In genomic region chr18:44079602-44080001, GRCh38 we compare ENCODE assay signal across 20 cellular contexts.
DNase-seq lines count a peak whose midpoint lies in the region; ATAC-seq and TF ChIP-seq lines count a peak whose summit lies in the region.
"Had no signal": no experiment of that assay in that cellular context is flagged by ENCODE, and none has a peak within 500 bp of the region (broad histone marks: within the 10 kb centered on the region; RNA-seq: fewer than 3 reads in every experiment).

No MANE protein-coding gene starts in this region.

- H3K9me3 ChIP-seq in A673 (ENCODE audit: low read depth, low read length, poor library complexity, severe bottlenecking), result no peaks in the 10 kb centered on the region
- no peaks in the 10 kb centered on the region for H3K9me3 ChIP-seq in uterus
- H3K9me3 ChIP-seq: esophagus squamous epithelium, neutrophil, upper lobe of right lung had no signal

- H3K36me3 ChIP-seq in A673 (ENCODE audit: insufficient read depth, low read length, poor library complexity, severe bottlenecking) (no peaks in the 10 kb centered on the region), uterus (no peaks in the 10 kb centered on the region)
- H3K36me3 ChIP-seq: esophagus squamous epithelium, neutrophil, upper lobe of right lung had no signal

- DNase-seq in A673 (ENCODE audit: low spot score) (peak; percentile 6), HT1080 (ENCODE audit: low read depth) (peak; percentile 91), astrocyte of the spinal cord (ENCODE audit: low read depth, low spot score) (peak; percentile 85), glomerular visceral epithelial cell (ENCODE audit: extremely low spot score) (peak; percentile 39), pons (ENCODE audit: low spot score) (no peak), uterus (no peak)
- no peak for DNase-seq in activated CD4-positive, CD25-positive, alpha-beta regulatory T cell (lab: John Stamatoyannopoulos, UW)
- DNase-seq: activated CD4-positive, alpha-beta T cell treated with anti-CD3 and anti-CD28 coated beads for 4 hours; AML-193; DMS79 treated with DMSO at 0.1 percent for 48 hours; esophagus squamous epithelium; HCEC 1CT; left cardiac atrium; NCI-H146; NCI-H526 treated with DMSO at 0.1 percent for 48 hours; stimulated activated CD4-positive, alpha-beta T cell treated with anti-CD3 and anti-CD28 coated beads, Interleukin-15, amount 100 ng/mL, for 24 hours; stimulated activated CD8-positive, alpha-beta memory T cell treated with anti-CD3 and anti-CD28 coated beads, Interleukin-4, amount 100 ng/mL, for 48 hours; upper lobe of right lung had no signal

- BruUV-seq in A673 (replicated peaks; lab: Mats Ljungman, UMichigan), result no TSS peak

- TF ChIP-seq CTCF in A673 (conservative IDR thresholded peaks at IDR 0.05; ENCODE audit: low read depth, low read length) (no peak), astrocyte of the spinal cord (IDR thresholded peaks at IDR 0.05; ENCODE audit: low read depth, low read length) (no peak), uterus (IDR thresholded peaks at IDR 0.05) (no peak)

- H3K27me3 ChIP-seq in A673 (replicated peaks; ENCODE audit: insufficient read depth, low read depth, low read length, poor library complexity) (no peaks in the 10 kb centered on the region), uterus (no peaks in the 10 kb centered on the region)
- H3K27me3 ChIP-seq: esophagus squamous epithelium, neutrophil, upper lobe of right lung had no signal

- no peak overlapping the region for H3K4me3 ChIP-seq in A673 (ENCODE audit: low read depth, low read length, poor library complexity, severe bottlenecking)
- H3K4me3 ChIP-seq in astrocyte of the spinal cord (ENCODE audit: low read depth, low read length), result no peak overlapping the region
- H3K4me3 ChIP-seq in uterus, result no peak overlapping the region
- H3K4me3 ChIP-seq: esophagus squamous epithelium, upper lobe of right lung had no signal

- POLR2A ChIA-PET in A673 (lab: Charles Lee; ENCODE audit: low non-redundant PET), result interaction anchor here (0.7 kb wide), 1 partner anchor 290 kb away, joined by 4 read pairs; no protein-coding TSS in a partner anchor

- H3K4me1 ChIP-seq in A673 (ENCODE audit: insufficient read depth, low read length, poor library complexity, severe bottlenecking) (no peaks in the 10 kb centered on the region), uterus (no peaks in the 10 kb centered on the region)
- H3K4me1 ChIP-seq: esophagus squamous epithelium, upper lobe of right lung had no signal

- TF ChIP-seq POLR2A in uterus (IDR thresholded peaks at IDR 0.05), result no peak

- in situ Hi-C loops in astrocyte of the spinal cord (cut with HindIII; ENCODE audit: low sequenced_read_pairs), result no loop called here

- intact Hi-C loops in A673 (cut with micrococcal nuclease; ENCODE audit: unreplicated experiment) (loop anchor here (10.0 kb wide), 1 partner anchor 455 kb away; no protein-coding TSS in a partner anchor), uterus (cut with DNase I; ENCODE audit: low total_unique reads) (no loop called here)

- CTCF ChIA-PET in A673 (lab: Charles Lee), result no interaction called here

- ATAC-seq in GM21528 (IDR thresholded peaks at IDR 0.05; ENCODE audit: low FRiP score, unreplicated experiment), result no peak
- ATAC-seq: upper lobe of right lung had no signal

- H3K27ac ChIP-seq in A673 (ENCODE audit: low read depth, low read length, poor library complexity, severe bottlenecking) (no peak overlapping the region), uterus (no peak overlapping the region)
- H3K27ac ChIP-seq: esophagus squamous epithelium, neutrophil, upper lobe of right lung had no signal

Comparison
In these comparisons a context has a peak if more than half of its experiments do, and no peak if none do; other contexts are left out.
1. DNase-seq: peak in A673 (single experiment), HT1080 (single experiment), astrocyte of the spinal cord (single experiment) and glomerular visceral epithelial cell (single experiment); none in activated CD4-positive, CD25-positive, alpha-beta regulatory T cell (0 of 4), pons (single experiment) and uterus (0 of 2).